In genomic region chr19:39401549-39402416, GRCh38 we compare ENCODE assay signal across 8 cellular contexts. TPM values are rescaled to one million over a fixed set of nuclear protein-coding genes. Genes with fewer than 3 reads are reported as not detected.
DNase-seq lines count a peak whose midpoint lies in the region; ATAC-seq, FAIRE-seq and TF ChIP-seq lines count a peak whose summit lies in the region.

No MANE protein-coding gene starts in this region.

- H3K4me1 ChIP-seq in CD8-positive, alpha-beta memory T cell (ENCODE audit: insufficient read depth, low read length) = peaks cover 88% of the 10 kb centered on the region
- H3K4me1 ChIP-seq in astrocyte (ENCODE audit: insufficient read depth, low read length) = peaks cover 49% of the 10 kb centered on the region

- H2AFZ ChIP-seq in astrocyte (ENCODE audit: low read depth, low read length) = peak overlapping the region; percentile 11

- peak overlapping the region; percentile 77 to 89 (median 80) for H3K4me3 Mint-ChIP-seq in CD8-positive, alpha-beta memory T cell
- peak overlapping the region; percentile 75 for H3K4me3 Mint-ChIP-seq in astrocyte (ENCODE audit: unreplicated experiment)

- H3K27me3 ChIP-seq in CD8-positive, alpha-beta memory T cell (ENCODE audit: insufficient read depth, low read length, poor library complexity, severe bottlenecking) = no peaks in the 10 kb centered on the region
- no peaks in the 10 kb centered on the region for H3K27me3 ChIP-seq in astrocyte (ENCODE audit: insufficient read depth, low read length)
- no peaks in the 10 kb centered on the region for H3K27me3 ChIP-seq in kidney epithelial cell (ENCODE audit: control insufficient read depth, insufficient read depth, low read length)

- POLR2A ChIA-PET in CD8-positive, alpha-beta memory T cell (lab: Charles Lee) = interaction anchor here (0.5 to 3.1 kb wide), 11 partner anchors 7 to 192 kb away, joined by 3 to 38 read pairs (median 4); partner anchors contain the start of genes MED29, PAF1, PLEKHG2 and RPS16

- CTCF ChIA-PET in CD8-positive, alpha-beta memory T cell (lab: Charles Lee) = interaction anchor here (0.8 to 8.9 kb wide), 7 partner anchors 10 to 279 kb away, joined by 3 to 207 read pairs (median 6); partner anchors contain the start of genes MED29, PAF1, PLEKHG2 and RPS16

- peaks cover 0 to 18% (median 0%) of the 10 kb centered on the region in 3 donors for H3K36me3 Mint-ChIP-seq in CD8-positive, alpha-beta memory T cell
- peaks cover 2% of the 10 kb centered on the region for H3K36me3 Mint-ChIP-seq in astrocyte (ENCODE audit: low read depth, unreplicated experiment)

- no peaks in the 10 kb centered on the region for H3K9me3 ChIP-seq in CD8-positive, alpha-beta memory T cell (ENCODE audit: low read length)
- H3K9me3 ChIP-seq in astrocyte (ENCODE audit: insufficient read depth, low read depth, low read length) = no peaks in the 10 kb centered on the region

- H3K79me2 ChIP-seq in astrocyte (ENCODE audit: insufficient read depth, low read length) = peaks cover 1% of the 10 kb centered on the region

- TF ChIP-seq CTCF in astrocyte (IDR thresholded peaks at IDR 0.05; ENCODE audit: insufficient read depth, low read depth, low read length) (no peak), kidney epithelial cell (IDR thresholded peaks at IDR 0.05; ENCODE audit: insufficient read depth, low read length, poor library complexity, severe bottlenecking) (no peak)

- H3K4me3 ChIP-seq in CD8-positive, alpha-beta memory T cell (ENCODE audit: low read length) = peak overlapping the region; percentile 10
- peak overlapping the region; percentile 48 for H3K4me3 ChIP-seq in astrocyte (ENCODE audit: insufficient read depth, low read depth, low read length)
- H3K4me3 ChIP-seq in kidney epithelial cell (ENCODE audit: low read depth, low read length) = peak overlapping the region; percentile 15

- H3K36me3 ChIP-seq in CD8-positive, alpha-beta memory T cell (ENCODE audit: insufficient read depth, low read length) = peaks cover 5% of the 10 kb centered on the region
- H3K36me3 ChIP-seq in astrocyte (ENCODE audit: insufficient read depth, low read length) = no peaks in the 10 kb centered on the region
- H3K36me3 ChIP-seq in kidney epithelial cell (ENCODE audit: control insufficient read depth, insufficient read depth, low read length) = no peaks in the 10 kb centered on the region

- peak overlapping the region; percentile 96 to 100 (median 99) for H3K27ac Mint-ChIP-seq in CD8-positive, alpha-beta memory T cell
- peak overlapping the region; percentile 95 for H3K27ac Mint-ChIP-seq in astrocyte (ENCODE audit: unreplicated experiment)

- ATAC-seq in HG03060 (IDR thresholded peaks at IDR 0.05; ENCODE audit: low read depth, unreplicated experiment) = peak; percentile 25

- peak; percentile 81 to 96 (median 89) for DNase-seq in CD8-positive, alpha-beta memory T cell
- peak; percentile 55 to 99 (median 83) for DNase-seq in T-helper 2 cell
- peak; percentile 85 for DNase-seq in astrocyte (ENCODE audit: low read depth)
- DNase-seq in kidney epithelial cell (ENCODE audit: low read depth) = peak; percentile 81
- DNase-seq in stimulated activated CD4-positive, alpha-beta T cell treated with anti-CD3 and anti-CD28 coated beads, Interleukin-2, amount 100 ng/mL, for 4 hours (ENCODE audit: low read depth) = peak; percentile 67
- DNase-seq in COR-L47 (lab: John Stamatoyannopoulos, UW) = no peak
- no peak for DNase-seq in GOT3 (lab: John Stamatoyannopoulos, UW)

- no peak for FAIRE-seq in astrocyte (lab: Jason Lieb, UNC)

- peaks cover 53 to 88% (median 71%) of the 10 kb centered on the region in 3 donors for H3K4me1 Mint-ChIP-seq in CD8-positive, alpha-beta memory T cell
- H3K4me1 Mint-ChIP-seq in astrocyte (ENCODE audit: low read depth, unreplicated experiment) = peaks cover 26% of the 10 kb centered on the region

- H3K27me3 Mint-ChIP-seq in CD8-positive, alpha-beta memory T cell = peaks cover 0 to 4% of the 10 kb centered on the region in 2 donors
- H3K27me3 Mint-ChIP-seq in astrocyte (ENCODE audit: low read depth, unreplicated experiment) = no peaks in the 10 kb centered on the region

- peak overlapping the region; percentile 94 for H3K4me2 ChIP-seq in astrocyte (ENCODE audit: low read length)

- peak overlapping the region; percentile 96 for H3K9ac ChIP-seq in astrocyte (ENCODE audit: low read length)

- H3K9me3 Mint-ChIP-seq in CD8-positive, alpha-beta memory T cell = peaks cover 0 to 2% (median 0%) of the 10 kb centered on the region in 5 donors
- H3K9me3 Mint-ChIP-seq in astrocyte (ENCODE audit: unreplicated experiment) = no peaks in the 10 kb centered on the region

- peaks cover under 1% of the 10 kb centered on the region for H4K20me1 ChIP-seq in astrocyte (ENCODE audit: insufficient read depth, low read length)

- peak overlapping the region; percentile 99 for H3K27ac ChIP-seq in CD8-positive, alpha-beta memory T cell (ENCODE audit: low read depth, low read length)
- peak overlapping the region; percentile 97 for H3K27ac ChIP-seq in astrocyte (ENCODE audit: low read depth, low read length)

RNA-seq across cellular contexts. Expression of gene ZFP36, which starts 4.9 kb away (rescaled TPM):
- 10 to 100 TPM; 32.8 to 36.4 TPM for total RNA-seq in CD8-positive, alpha-beta memory T cell
- 355 TPM for polyA plus RNA-seq in CD8-positive, alpha-beta memory T cell
- total RNA-seq in astrocyte (21.6 and 28.0 TPM in 2 replicates), kidney epithelial cell (7.5 and 12.4 TPM in 2 replicates)

RNA-seq across cellular contexts. Expression of gene MED29, which starts 10.6 kb away (rescaled TPM):
- 10 to 100 TPM; 39.3 to 39.6 TPM for total RNA-seq in CD8-positive, alpha-beta memory T cell
- 56.8 TPM for polyA plus RNA-seq in CD8-positive, alpha-beta memory T cell
- total RNA-seq in astrocyte = 27.0 and 29.9 TPM in 2 replicates
- total RNA-seq in kidney epithelial cell = 22.8 and 28.6 TPM in 2 replicates

RNA-seq across cellular contexts. Expression of gene PLEKHG2, which starts 10.7 kb away (rescaled TPM):
- 10 to 100 TPM; 35.2 to 36.4 TPM for total RNA-seq in CD8-positive, alpha-beta memory T cell
- polyA plus RNA-seq in CD8-positive, alpha-beta memory T cell = 4.0 TPM
- total RNA-seq in astrocyte (101 and 102 TPM in 2 replicates), kidney epithelial cell (22.8 and 46.9 TPM in 2 replicates)

RNA-seq across cellular contexts. Expression of gene PAF1, which starts 10.9 kb away (rescaled TPM):
- 10 to 100 TPM; 44.6 to 46.9 TPM for total RNA-seq in CD8-positive, alpha-beta memory T cell
- 50.2 TPM for polyA plus RNA-seq in CD8-positive, alpha-beta memory T cell
- 42.0 and 43.2 TPM in 2 replicates for total RNA-seq in astrocyte
- total RNA-seq in kidney epithelial cell = 37.8 and 44.6 TPM in 2 replicates

RNA-seq across cellular contexts. Expression of gene RPS16, which starts 34.0 kb away (rescaled TPM):
- total RNA-seq in CD8-positive, alpha-beta memory T cell = 1,000 to 10,000 TPM; 2,654 to 2,668 TPM
- polyA plus RNA-seq in CD8-positive, alpha-beta memory T cell = 1,795 TPM
- total RNA-seq in astrocyte (1,194 and 1,329 TPM in 2 replicates), kidney epithelial cell (1,721 and 2,288 TPM in 2 replicates)

Comparison
In these comparisons a context has a peak if more than half of its experiments do, and no peak if none do; other contexts are left out.
1. DNase-seq: peak in CD8-positive, alpha-beta memory T cell (5 of 5), T-helper 2 cell (5 of 5), astrocyte (single experiment), kidney epithelial cell (single experiment) and stimulated activated CD4-positive, alpha-beta T cell treated with anti-CD3 and anti-CD28 coated beads, Interleukin-2, amount 100 ng/mL, for 4 hours (single experiment); none in COR-L47 (single experiment) and GOT3 (single experiment).
2. Peak in every context shown above with its lines, with median percentiles within 50 percentile points of each other: H3K4me3 ChIP-seq.